Comparison of ENCODE assay signal across 2 cellular contexts in genomic region chr3:42489116-42489936, GRCh38.
TF ChIP-seq lines count a peak whose summit lies in the region.

No MANE protein-coding gene starts in this region.

TF ChIP-seq in WTC11, 78 proteins besides CTCF, POLR2A, EP300 and RAD21:
- TF ChIP-seq USF2 (CRISPR knock-in tag; IDR thresholded peaks at IDR 0.05) (peak; percentile 71), USF1 (CRISPR knock-in tag; IDR thresholded peaks at IDR 0.05) (peak; percentile 35; the same call in 1 of the 2 replicates), ATF6 (CRISPR knock-in tag; IDR thresholded peaks at IDR 0.05) (no peak), EMX1 (CRISPR knock-in tag; IDR thresholded peaks at IDR 0.05) (no peak), MXD4 (CRISPR knock-in tag; IDR thresholded peaks at IDR 0.05; ENCODE audit: borderline replicate concordance) (no peak), JAZF1 (CRISPR knock-in tag; IDR thresholded peaks at IDR 0.05) (no peak), HMGXB4 (CRISPR knock-in tag; IDR thresholded peaks at IDR 0.05) (no peak)

TF ChIP-seq in HepG2, 621 proteins besides CTCF, POLR2A, EP300 and RAD21:
- peak; percentile 27; the same call in 1 of the 2 replicates for TF ChIP-seq NFYC (CRISPR knock-in tag; IDR thresholded peaks at IDR 0.05)
- no peak for TF ChIP-seq USF2 (IDR thresholded peaks at IDR 0.05; ENCODE audit: low read depth, low read length)
- TF ChIP-seq USF2 (CRISPR knock-in tag; IDR thresholded peaks at IDR 0.05; ENCODE audit: borderline replicate concordance), result peak; percentile 26; the same call in 1 of the 2 replicates
- TF ChIP-seq KLF6 (CRISPR knock-in tag; IDR thresholded peaks at IDR 0.05), result no peak
